Comparison of ENCODE assay signal across 26 cellular contexts in the genomic region with DNA sequence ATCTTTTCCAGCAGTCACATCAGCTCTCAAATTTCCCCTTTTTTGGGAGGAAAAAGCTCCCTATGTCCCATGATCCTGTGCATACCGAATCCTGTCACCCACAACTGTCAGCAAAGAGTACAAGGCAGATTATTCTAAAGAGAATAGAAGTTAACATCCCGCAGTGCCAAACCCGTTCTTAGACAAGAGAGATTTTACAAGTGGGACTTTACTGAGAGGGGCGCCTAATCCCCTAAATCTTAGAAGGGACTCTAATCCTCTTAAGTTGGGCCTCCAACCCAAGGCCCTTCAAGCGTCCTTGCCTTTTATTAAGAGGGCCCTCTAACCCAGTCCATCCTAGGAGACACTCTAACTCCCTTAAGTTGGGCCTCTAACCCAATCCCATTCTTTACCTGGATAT.
"Had no signal": no experiment of that assay in that cellular context is flagged by ENCODE, and none has a peak within 500 bp of the region (broad histone marks: within the 10 kb centered on the region; RNA-seq: fewer than 3 reads in every experiment).

No MANE protein-coding gene starts in this region.

- H3K27ac Mint-ChIP-seq: mesothelial cell of epicardium; naive B cell; natural killer cell; nephron progenitor cell; stimulated activated naive B cell treated with anti-CD40 and anti-IgM and Interleukin-4, amounts not matched to agents 10 μg/mL and 1 μg/mL and 100 μg/mL, for 72 hours had no signal

- H3K4me1 Mint-ChIP-seq: naive B cell; natural killer cell; nephron progenitor cell; stimulated activated naive B cell treated with anti-CD40 and anti-IgM and Interleukin-4, amounts not matched to agents 10 μg/mL and 1 μg/mL and 100 μg/mL, for 72 hours had no signal

- H3K4me1 ChIP-seq: left ventricle myocardium inferior, prostate gland, stomach, testis, thyroid gland, transverse colon, upper lobe of left lung, vagina had no signal

- H3K9me3 ChIP-seq: left ventricle myocardium inferior, ovary, prostate gland, stomach, testis, thyroid gland, transverse colon, upper lobe of left lung, vagina had no signal

- DNase-seq: islet precursor cell; left ventricle myocardium inferior; mesendoderm; naive B cell; natural killer cell; nephron progenitor cell; ovary; retina; right cardiac atrium; stimulated activated CD4-positive, alpha-beta T cell treated with anti-CD3 and anti-CD28 coated beads, Interleukin-12 subunit alpha, Interleukin-12 subunit beta, amount 100 ng/mL, for 4 hours; stimulated activated CD4-positive, alpha-beta T cell treated with anti-CD3 and anti-CD28 coated beads, Interleukin-15, amount 100 ng/mL, for 24 hours; stimulated activated CD4-positive, alpha-beta T cell treated with anti-CD3 and anti-CD28 coated beads, Interleukin-2, amount 100 ng/mL, for 24 hours; stimulated activated CD4-positive, alpha-beta T cell treated with anti-CD3 and anti-CD28 coated beads, Interleukin-4, amount 100 ng/mL, for 1 hour; stimulated activated naive B cell treated with anti-CD40 and anti-IgM and Interleukin-4, amounts not matched to agents 10 μg/mL and 1 μg/mL and 100 μg/mL, for 72 hours; stimulated activated naive CD8-positive, alpha-beta T cell treated with anti-CD3 and anti-CD28 coated beads, Interleukin-15, Interleukin-2, amounts not matched to agents 100 U/mL and 50 U/mL, for 24 hours; stomach; testis; thyroid gland; transverse colon; upper lobe of left lung had no signal

- H3K36me3 Mint-ChIP-seq: mesothelial cell of epicardium; naive B cell; stimulated activated naive B cell treated with anti-CD40 and anti-IgM and Interleukin-4, amounts not matched to agents 10 μg/mL and 1 μg/mL and 100 μg/mL, for 72 hours had no signal

- H3K4me3 ChIP-seq: left ventricle myocardium inferior, lung, ovary, prostate gland, skin epidermis, stomach, testis, thyroid gland, transverse colon, upper lobe of left lung, vagina had no signal

- H3K27ac ChIP-seq: left ventricle myocardium inferior, ovary, prostate gland, skin epidermis, stomach, testis, thyroid gland, transverse colon, upper lobe of left lung, vagina had no signal

- ATAC-seq: natural killer cell; right cardiac atrium; sciatic nerve; stimulated activated naive B cell treated with anti-CD40 and anti-IgM and Interleukin-4, amounts not matched to agents 10 μg/mL and 1 μg/mL and 100 μg/mL, for 72 hours; stimulated activated naive CD8-positive, alpha-beta T cell treated with anti-CD3 and anti-CD28 coated beads, Interleukin-15, Interleukin-2, amounts not matched to agents 100 U/mL and 50 U/mL, for 24 hours had no signal

- H3K27me3 Mint-ChIP-seq: naive B cell; stimulated activated naive B cell treated with anti-CD40 and anti-IgM and Interleukin-4, amounts not matched to agents 10 μg/mL and 1 μg/mL and 100 μg/mL, for 72 hours had no signal

- H3K36me3 ChIP-seq: left ventricle myocardium inferior, ovary, prostate gland, stomach, thyroid gland, transverse colon, upper lobe of left lung, vagina had no signal

- H3K27me3 ChIP-seq: ovary, stomach, testis, thyroid gland, transverse colon, upper lobe of left lung, vagina had no signal

- H3K9me3 Mint-ChIP-seq: mesothelial cell of epicardium; nephron progenitor cell; stimulated activated naive B cell treated with anti-CD40 and anti-IgM and Interleukin-4, amounts not matched to agents 10 μg/mL and 1 μg/mL and 100 μg/mL, for 72 hours had no signal

- H3K4me3 Mint-ChIP-seq: mesothelial cell of epicardium; naive B cell; natural killer cell; nephron progenitor cell; stimulated activated naive B cell treated with anti-CD40 and anti-IgM and Interleukin-4, amounts not matched to agents 10 μg/mL and 1 μg/mL and 100 μg/mL, for 72 hours had no signal
